In genomic region chr4:147587061-147587460, GRCh38 we compare ENCODE assay signal across 17 cellular contexts. TPM values are rescaled to one million over a fixed set of nuclear protein-coding genes. Genes with fewer than 3 reads are reported as not detected.
DNase-seq lines count a peak whose midpoint lies in the region; ATAC-seq and TF ChIP-seq lines count a peak whose summit lies in the region.
"Had no signal": no experiment of that assay in that cellular context is flagged by ENCODE, and none has a peak within 500 bp of the region (broad histone marks: within the 10 kb centered on the region; RNA-seq: fewer than 3 reads in every experiment).

No MANE protein-coding gene starts in this region.

- H3K9me3 Mint-ChIP-seq in HFFc6 (no peaks in the 10 kb centered on the region), chondrocyte (ENCODE audit: low read depth) (peaks cover 4% of the 10 kb centered on the region)
- peaks cover 12% of the 10 kb centered on the region for H3K9me3 Mint-ChIP-seq in stimulated activated memory B cell treated with anti-CD40 and anti-IgM and Interleukin-4, amounts not matched to agents 10 μg/mL and 1 μg/mL and 100 μg/mL, for 72 hours

- peaks cover 61% of the 10 kb centered on the region for H3K4me1 Mint-ChIP-seq in HFFc6 (ENCODE audit: low read depth)
- H3K4me1 Mint-ChIP-seq in chondrocyte (ENCODE audit: low read depth): peaks cover 56% of the 10 kb centered on the region
- no peaks in the 10 kb centered on the region for H3K4me1 Mint-ChIP-seq in stimulated activated memory B cell treated with anti-CD40 and anti-IgM and Interleukin-4, amounts not matched to agents 10 μg/mL and 1 μg/mL and 100 μg/mL, for 72 hours
- H3K4me1 Mint-ChIP-seq: CD14-positive monocyte had no signal

- H3K4me1 ChIP-seq in esophagus muscularis mucosa: no peaks in the 10 kb centered on the region

- TF ChIP-seq CTCF in HFFc6 (IDR thresholded peaks at IDR 0.05) (no peak), chondrocyte (IDR thresholded peaks at IDR 0.05) (no peak), esophagus muscularis mucosa (IDR thresholded peaks at IDR 0.05) (no peak)

- peak overlapping the region; percentile 35 for H3K4me3 Mint-ChIP-seq in HFFc6
- no peak overlapping the region for H3K4me3 Mint-ChIP-seq in chondrocyte (ENCODE audit: unreplicated experiment)
- no peak overlapping the region for H3K4me3 Mint-ChIP-seq in stimulated activated memory B cell treated with anti-CD40 and anti-IgM and Interleukin-4, amounts not matched to agents 10 μg/mL and 1 μg/mL and 100 μg/mL, for 72 hours
- H3K4me3 Mint-ChIP-seq: CD14-positive monocyte had no signal

- TF ChIP-seq POLR2A in esophagus muscularis mucosa (IDR thresholded peaks at IDR 0.05; ENCODE audit: low read depth): no peak

- DNase-seq in HFFc6: no peak
- DNase-seq in chondrocyte (ENCODE audit: low spot score): no peak
- DNase-seq in medulla oblongata (ENCODE audit: extremely low spot score): peak; percentile 74
- peak; percentile 19 for DNase-seq in retina
- DNase-seq in esophagus muscularis mucosa (ENCODE audit: extremely low spot score): no peak
- no peak for DNase-seq in NCI-H524 (lab: John Stamatoyannopoulos, UW)
- no peak for DNase-seq in stimulated activated CD4-positive, alpha-beta T cell treated with anti-CD3 and anti-CD28 coated beads, Interleukin-4, amount 100 ng/mL, for 1 hour
- DNase-seq: COR-L47, DMS53, GOT3, Kasumi-1, NCI-H187 treated with DMSO at 0.1 percent for 48 hours, NCI-H446, NCI-H748 treated with DMSO at 0.1 percent for 48 hours, Right ventricle myocardium superior had no signal

- peaks cover 5% of the 10 kb centered on the region; the same call in 1 of the 2 replicates for H3K36me3 Mint-ChIP-seq in HFFc6 (ENCODE audit: low read depth)
- H3K36me3 Mint-ChIP-seq in chondrocyte (ENCODE audit: low read depth): no peaks in the 10 kb centered on the region
- no peaks in the 10 kb centered on the region for H3K36me3 Mint-ChIP-seq in stimulated activated memory B cell treated with anti-CD40 and anti-IgM and Interleukin-4, amounts not matched to agents 10 μg/mL and 1 μg/mL and 100 μg/mL, for 72 hours
- H3K36me3 Mint-ChIP-seq: CD14-positive monocyte had no signal

- 94% methylated on average over 3 of the region's 3 CpGs for WGBS in esophagus muscularis mucosa

- H3K4me3 ChIP-seq in esophagus muscularis mucosa: no peak overlapping the region

- ATAC-seq in stimulated activated memory B cell treated with anti-CD40 and anti-IgM and Interleukin-4, amounts not matched to agents 10 μg/mL and 1 μg/mL and 100 μg/mL, for 72 hours: no peak

- H3K9me3 ChIP-seq in esophagus muscularis mucosa: peaks cover 0 to 6% (median 0%) of the 10 kb centered on the region in 4 donors

- H3K27me3 Mint-ChIP-seq in HFFc6 (ENCODE audit: insufficient read depth): no peaks in the 10 kb centered on the region; the same call in 1 of the 2 replicates
- no peaks in the 10 kb centered on the region for H3K27me3 Mint-ChIP-seq in chondrocyte (ENCODE audit: low read depth)
- peaks cover 29% of the 10 kb centered on the region for H3K27me3 Mint-ChIP-seq in stimulated activated memory B cell treated with anti-CD40 and anti-IgM and Interleukin-4, amounts not matched to agents 10 μg/mL and 1 μg/mL and 100 μg/mL, for 72 hours

- H3K27me3 ChIP-seq in esophagus muscularis mucosa: no peaks in the 10 kb centered on the region

- intact Hi-C loops in esophagus muscularis mucosa (cut with DNase I): loop anchor here (10.0 kb wide), 1 partner anchor 422 kb away; no protein-coding TSS in a partner anchor

- H3K27ac Mint-ChIP-seq in HFFc6: peak overlapping the region; percentile 44
- peak overlapping the region; percentile 22 for H3K27ac Mint-ChIP-seq in chondrocyte (ENCODE audit: unreplicated experiment)
- H3K27ac Mint-ChIP-seq in stimulated activated memory B cell treated with anti-CD40 and anti-IgM and Interleukin-4, amounts not matched to agents 10 μg/mL and 1 μg/mL and 100 μg/mL, for 72 hours: no peak overlapping the region
- H3K27ac Mint-ChIP-seq: CD14-positive monocyte had no signal

- H3K27ac ChIP-seq in esophagus muscularis mucosa (replicated peaks in 1 of 4): no peak overlapping the region

- H3K36me3 ChIP-seq in esophagus muscularis mucosa: no peaks in the 10 kb centered on the region

- no peak for TF ChIP-seq EP300 in esophagus muscularis mucosa (IDR thresholded peaks at IDR 0.05)

RNA-seq across cellular contexts. Expression of gene TMEM184C, which starts 30.1 kb away (rescaled TPM):
- total RNA-seq in HFFc6 (2021; fragmentation: NEBNext Ultra II Directional; extraction: Animal tissue kit (Norgen Biotek cat#: 25700)): 10 to 100 TPM; 36.8 to 42.0 (median 39.8) TPM
- total RNA-seq in chondrocyte (35.3 to 40.8 TPM (median 39.3 TPM) in 3 replicates), esophagus muscularis mucosa (10 to 100 TPM; 15.4 to 22.1 (median 16.6) TPM)

Comparison
In these comparisons a context has a peak if more than half of its experiments do, and no peak if none do; other contexts are left out.
1. DNase-seq: peak in medulla oblongata (single experiment) and retina (single experiment); none in HFFc6 (single experiment), chondrocyte (single experiment), esophagus muscularis mucosa (single experiment), NCI-H524 (0 of 2) and stimulated activated CD4-positive, alpha-beta T cell treated with anti-CD3 and anti-CD28 coated beads, Interleukin-4, amount 100 ng/mL, for 1 hour (single experiment).